8 cellular contexts compared by ENCODE assay signal in the genomic region with DNA sequence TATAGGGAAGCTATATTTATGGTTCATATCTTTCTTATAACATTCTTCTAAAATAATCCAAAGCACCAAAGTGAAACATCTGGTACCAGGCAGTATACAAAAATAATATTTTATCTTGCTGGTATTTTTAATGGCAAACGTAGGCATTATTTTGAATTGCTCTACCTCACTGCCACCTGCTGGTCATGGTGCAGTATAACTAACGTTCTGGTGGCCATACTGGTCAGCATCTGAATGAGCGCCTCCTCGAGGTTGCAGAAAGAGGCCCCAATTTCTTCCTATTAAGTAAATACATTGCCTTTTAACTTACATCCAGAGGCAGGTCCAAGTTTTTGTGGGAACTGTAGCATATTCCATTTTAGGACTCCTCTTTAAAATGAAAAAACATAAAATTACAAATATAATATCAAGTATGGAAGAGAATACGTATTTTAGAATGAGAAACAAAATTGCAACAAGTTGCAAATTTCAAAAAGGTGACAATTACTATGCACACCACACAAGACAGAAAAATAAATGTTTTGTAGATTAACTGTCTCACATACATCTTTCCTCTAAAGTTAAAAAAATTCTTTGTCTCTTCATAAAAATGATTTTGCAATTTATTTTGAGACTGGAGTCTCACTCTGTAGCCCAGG. TPM values are rescaled to one million over a fixed set of nuclear protein-coding genes. Genes with fewer than 3 reads are reported as not detected.
A peak's percentile ranks its signal among the peaks of the same experiment; 100 is the strongest.
DNase-seq lines count a peak whose midpoint lies in the region; ATAC-seq and TF ChIP-seq lines count a peak whose summit lies in the region.

No MANE protein-coding gene starts in this region.

- no peaks in the 10 kb centered on the region for H3K36me3 ChIP-seq in CD8-positive, alpha-beta T cell (ENCODE audit: insufficient read depth, low read length)
- H3K36me3 ChIP-seq in colonic mucosa (no peaks in the 10 kb centered on the region), right lobe of liver (no peaks in the 10 kb centered on the region)

- H3K4me1 ChIP-seq in CD8-positive, alpha-beta T cell (ENCODE audit: insufficient read depth, low read length) = no peaks in the 10 kb centered on the region
- H3K4me1 ChIP-seq in colonic mucosa = no peaks in the 10 kb centered on the region
- H3K4me1 ChIP-seq in right lobe of liver = no peaks in the 10 kb centered on the region

- TF ChIP-seq CTCF in CD8-positive, alpha-beta T cell (IDR thresholded peaks at IDR 0.05) = peak; percentile 99
- peak; percentile 97 for TF ChIP-seq CTCF in colonic mucosa (IDR thresholded peaks at IDR 0.05)
- TF ChIP-seq CTCF in right lobe of liver (IDR thresholded peaks at IDR 0.05) = peak; percentile 97 to 99 (median 98)

- H3K27me3 ChIP-seq in CD8-positive, alpha-beta T cell (ENCODE audit: insufficient read depth, low read length) = no peaks in the 10 kb centered on the region
- no peaks in the 10 kb centered on the region for H3K27me3 ChIP-seq in colonic mucosa
- H3K27me3 ChIP-seq in right lobe of liver = no peaks in the 10 kb centered on the region

- no peaks in the 10 kb centered on the region for H3K9me3 ChIP-seq in CD8-positive, alpha-beta T cell (ENCODE audit: low read length)
- no peaks in the 10 kb centered on the region for H3K9me3 ChIP-seq in colonic mucosa
- no peaks in the 10 kb centered on the region for H3K9me3 ChIP-seq in right lobe of liver

- no peak overlapping the region for H3K4me3 ChIP-seq in CD8-positive, alpha-beta T cell (ENCODE audit: low read depth, low read length)
- no peak overlapping the region for H3K4me3 ChIP-seq in colonic mucosa
- H3K4me3 ChIP-seq in right lobe of liver = no peak overlapping the region

- peak; percentile 53 to 80 (median 73) for DNase-seq in CD8-positive, alpha-beta T cell
- DNase-seq in NCI-H526 (lab: John Stamatoyannopoulos, UW) = peak; percentile 69 to 91
- DNase-seq in activated CD4-positive, alpha-beta T cell treated with anti-CD3 and anti-CD28 coated beads for 4 hours = peak; percentile 77 to 84
- DNase-seq in colonic mucosa = peak; percentile 80
- DNase-seq in right lobe of liver = peak; percentile 49 to 70 (median 58)
- DNase-seq in stimulated activated CD8-positive, alpha-beta memory T cell treated with anti-CD3 and anti-CD28 coated beads, Interleukin-12 subunit alpha, Interleukin-12 subunit beta, amount 100 ng/mL, for 1 hour (ENCODE audit: low read depth) = peak; percentile 63

- no peaks in the 10 kb centered on the region for H3K9me3 Mint-ChIP-seq in CD8-positive, alpha-beta T cell

- intact Hi-C loops in CD8-positive, alpha-beta T cell (cut with DNase I, micrococcal nuclease) = loop anchor here (1.0 to 5.0 kb wide), 8 partner anchors 56 to 646 kb away; partner anchors contain the start of genes OCIAD1 (in 1 of the 2) and OCIAD2 (in 1 of the 2)
- intact Hi-C loops in colonic mucosa (cut with DNase I) (loop anchor here (5.0 to 10.0 kb wide), 3 partner anchors 281 to 518 kb away; no protein-coding TSS in a partner anchor), right lobe of liver (cut with DNase I) (loop anchor here in 1 of 2 donors (10.0 kb wide), 1 partner anchor 388 kb away; no protein-coding TSS in a partner anchor)

- TF ChIP-seq POLR2A in right lobe of liver (IDR thresholded peaks at IDR 0.05) = no peak

- H3K9ac ChIP-seq in colonic mucosa (ENCODE audit: low read depth in 2 of 2, low read length in 2 of 2) = no peak overlapping the region

- 15% methylated on average over 5 of the region's 5 CpGs for WGBS in right lobe of liver (ENCODE audit: insufficient coverage, low coverage, low lambda C conversion rate, missing lambda C conversion rate)

- POLR2A ChIA-PET in CD8-positive, alpha-beta T cell (lab: Charles Lee) = interaction anchor here (0.9 kb wide), 1 partner anchor 18 kb away, joined by 3 read pairs; no protein-coding TSS in a partner anchor

- peaks cover 2% of the 10 kb centered on the region for H3K4me1 Mint-ChIP-seq in CD8-positive, alpha-beta T cell (ENCODE audit: low read depth)

- no peak overlapping the region for H3K4me3 Mint-ChIP-seq in CD8-positive, alpha-beta T cell

- no peak overlapping the region for H3K27ac Mint-ChIP-seq in CD8-positive, alpha-beta T cell

- ATAC-seq in CD8-positive, alpha-beta T cell = peak; percentile 99
- ATAC-seq in GM19372 (IDR thresholded peaks at IDR 0.05; ENCODE audit: low read depth, unreplicated experiment) (peak; percentile 93), HG03469 (IDR thresholded peaks at IDR 0.05; ENCODE audit: unreplicated experiment) (peak; percentile 75), right lobe of liver (peak; percentile 99 to 100 (median 99))

- CTCF ChIA-PET in CD8-positive, alpha-beta T cell (lab: Charles Lee) = interaction anchor here (0.6 to 7.2 kb wide), 29 partner anchors 13 to 763 kb away, joined by 3 to 82 read pairs (median 4); partner anchors contain the start of gene OCIAD2

- no peak overlapping the region for H3K27ac ChIP-seq in CD8-positive, alpha-beta T cell (ENCODE audit: low read depth, low read length)
- H3K27ac ChIP-seq in colonic mucosa (no peak overlapping the region), right lobe of liver (no peak overlapping the region)

- no peaks in the 10 kb centered on the region for H3K27me3 Mint-ChIP-seq in CD8-positive, alpha-beta T cell (ENCODE audit: low read depth)

- H3K36me3 Mint-ChIP-seq in CD8-positive, alpha-beta T cell = no peaks in the 10 kb centered on the region

RNA-seq across cellular contexts. Expression of gene CWH43, which starts 22.9 kb away (rescaled TPM):
- not detected for total RNA-seq in CD8-positive, alpha-beta T cell
- total RNA-seq in colonic mucosa = 10 to 100 TPM; 18.2 to 29.9 TPM
- under 1 TPM in 3 of 6 experiments, not detected in 3; 0.13 to 0.37 (median 0.22) TPM for total RNA-seq in right lobe of liver

RNA-seq across cellular contexts. Expression of gene OCIAD2, which starts 56.6 kb away (rescaled TPM):
- 10 to 100 TPM; 70.6 to 72.1 TPM for total RNA-seq in CD8-positive, alpha-beta T cell
- total RNA-seq in colonic mucosa (100 to 1,000 TPM in 1 of 2 donors, 10 to 100 TPM in 1; 55.7 to 124 TPM), right lobe of liver (100 to 1,000 TPM in 1 of 6 experiments, 10 to 100 TPM in 5; 29.6 to 107 (median 68.3) TPM)

Comparison
In these comparisons a context has a peak if more than half of its experiments do, and no peak if none do; other contexts are left out.
1. RNA of gene CWH43, which starts 22.9 kb away (total RNA-seq): 18.2 to 29.9 TPM in colonic mucosa; 0.13 to 0.37 TPM in right lobe of liver and not detected in CD8-positive, alpha-beta T cell; every median in the first group is over 10 times any median in the second.
2. Peak in every context shown above with its lines, with median percentiles within 50 percentile points of each other: ATAC-seq, DNase-seq and CTCF ChIP-seq.